ENCODE assay signal across 17 cellular contexts in the genomic region with DNA sequence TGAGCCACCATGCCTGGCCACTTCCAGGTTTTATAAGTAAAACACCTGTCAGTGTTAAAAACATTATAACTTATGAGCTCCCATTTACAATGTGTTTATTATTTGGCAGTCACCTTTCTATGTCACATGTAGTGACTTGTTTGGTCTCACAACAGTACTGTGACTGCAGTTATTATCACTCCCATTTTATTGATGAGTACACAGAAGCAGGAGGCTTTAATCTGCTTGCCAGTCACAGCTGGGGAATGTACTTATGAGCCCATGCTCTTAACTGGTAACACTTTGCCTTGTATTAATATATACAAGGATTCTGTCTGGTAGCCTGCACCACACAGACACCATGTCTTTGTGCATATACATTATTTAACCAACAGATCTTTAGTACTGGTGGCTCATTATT. TPM values are rescaled to one million over a fixed set of nuclear protein-coding genes. Genes with fewer than 3 reads are reported as not detected.
DNase-seq lines count a peak whose midpoint lies in the region; ATAC-seq and TF ChIP-seq lines count a peak whose summit lies in the region.
"Had no signal": no experiment of that assay in that cellular context is flagged by ENCODE, and none has a peak within 500 bp of the region (broad histone marks: within the 10 kb centered on the region; RNA-seq: fewer than 3 reads in every experiment).

No MANE protein-coding gene starts in this region.

- no peaks in the 10 kb centered on the region for H3K36me3 Mint-ChIP-seq in GM23338 (ENCODE audit: low read depth)
- no peaks in the 10 kb centered on the region for H3K36me3 Mint-ChIP-seq in central memory CD8-positive, alpha-beta T cell (ENCODE audit: insufficient read depth)
- H3K36me3 Mint-ChIP-seq: CD8-positive, alpha-beta T cell had no signal

- no peaks in the 10 kb centered on the region for H3F3A ChIP-seq in GM23338 (replicated peaks; ENCODE audit: low read depth)

- H4K5ac ChIP-seq in IMR-90 (ENCODE audit: low read depth, low read length): no peak overlapping the region

- H2AK9ac ChIP-seq in IMR-90 (replicated peaks; ENCODE audit: low read depth, low read length, poor library complexity): no peak overlapping the region

- H2BK20ac ChIP-seq in IMR-90 (ENCODE audit: low read depth, low read length): no peak overlapping the region

- no peak for TF ChIP-seq RAD21 in IMR-90 (IDR thresholded peaks at IDR 0.05; ENCODE audit: low read length)

- no peak for DNase-seq in GM23338 (ENCODE audit: low spot score)
- no peak for DNase-seq in IMR-90
- DNase-seq in central memory CD8-positive, alpha-beta T cell (ENCODE audit: low spot score in 2 of 2): no peak
- DNase-seq in mucosa of descending colon: no peak
- DNase-seq in esophagus muscularis mucosa (ENCODE audit: extremely low spot score): no peak
- no peak for DNase-seq in NCI-H2171 treated with DMSO at 0.1 percent for 48 hours (lab: John Stamatoyannopoulos, UW)
- DNase-seq: CD8-positive, alpha-beta T cell; COR-L47; DMS153; DMS79 treated with DMSO at 0.1 percent for 48 hours; EL; HCEC 1CT; HFFc6 had no signal

- H2AK5ac ChIP-seq in IMR-90 (ENCODE audit: low read depth, low read length): no peak overlapping the region

- no peaks in the 10 kb centered on the region for H3K79me1 ChIP-seq in IMR-90 (ENCODE audit: low read depth in 1 of 2, low read length in 2 of 2)

- no peak overlapping the region for H3K27ac ChIP-seq in GM23338 (ENCODE audit: low read depth)
- no peak overlapping the region for H3K27ac ChIP-seq in IMR-90 (ENCODE audit: insufficient read depth, low read length)
- no peak overlapping the region for H3K27ac ChIP-seq in esophagus muscularis mucosa (replicated peaks in 1 of 4)
- H3K27ac ChIP-seq: A549, HL-60 had no signal

- TF ChIP-seq CTCF in GM23338 (conservative IDR thresholded peaks at IDR 0.05; ENCODE audit: low read depth in 2 of 2) (no peak), IMR-90 (conservative IDR thresholded peaks at IDR 0.05; ENCODE audit: low read depth, low read length) (no peak), mucosa of descending colon (IDR thresholded peaks at IDR 0.05) (no peak), esophagus muscularis mucosa (IDR thresholded peaks at IDR 0.05) (no peak)

- POLR2A ChIA-PET in IMR-90 (lab: Charles Lee; ENCODE audit: unreplicated experiment): no interaction called here

- no peak overlapping the region for H3K18ac ChIP-seq in IMR-90 (ENCODE audit: low read depth, low read length)

- no peaks in the 10 kb centered on the region for H3K4me1 Mint-ChIP-seq in GM23338
- H3K4me1 Mint-ChIP-seq in central memory CD8-positive, alpha-beta T cell: no peaks in the 10 kb centered on the region

- H3K4me3 ChIP-seq in GM23338: no peak overlapping the region
- no peak overlapping the region for H3K4me3 ChIP-seq in IMR-90 (ENCODE audit: insufficient read depth, low read depth, low read length)
- H3K4me3 ChIP-seq in mucosa of descending colon: no peak overlapping the region
- H3K4me3 ChIP-seq in esophagus muscularis mucosa: no peak overlapping the region
- H3K4me3 ChIP-seq: A549 had no signal

- no peak overlapping the region for H3K4me2 ChIP-seq in GM23338
- H3K4me2 ChIP-seq in IMR-90 (ENCODE audit: low read depth, low read length): no peak overlapping the region
- H3K4me2 ChIP-seq: A549 had no signal

- H4K20me1 ChIP-seq in GM23338 (replicated peaks; ENCODE audit: insufficient read depth) (no peaks in the 10 kb centered on the region), IMR-90 (ENCODE audit: insufficient read depth, low read length) (no peaks in the 10 kb centered on the region)

- H3K9me1 ChIP-seq in IMR-90 (ENCODE audit: insufficient read depth, low read length): no peaks in the 10 kb centered on the region

- H3K56ac ChIP-seq in IMR-90 (ENCODE audit: extremely low read depth, insufficient read depth, low read length): no peak overlapping the region

- no peak for TF ChIP-seq POLR2A in IMR-90 (IDR thresholded peaks at IDR 0.05; ENCODE audit: low read depth, low read length)
- no peak for TF ChIP-seq POLR2A in esophagus muscularis mucosa (IDR thresholded peaks at IDR 0.05; ENCODE audit: low read depth)

- H2AFZ ChIP-seq in GM23338 (peak overlapping the region; percentile 47; the same call in 1 of the 2 replicates), IMR-90 (replicated peaks; ENCODE audit: low read length, poor library complexity) (no peak overlapping the region)

- H2BK5ac ChIP-seq in IMR-90 (ENCODE audit: low read depth, low read length, poor library complexity, severe bottlenecking): no peak overlapping the region

- in situ Hi-C loops in IMR-90 (cut with MboI; ENCODE audit: low sequenced_read_pairs): no loop called here

- H3K36me3 ChIP-seq in GM23338 (ENCODE audit: insufficient read depth): no peaks in the 10 kb centered on the region
- no peaks in the 10 kb centered on the region for H3K36me3 ChIP-seq in IMR-90 (ENCODE audit: control insufficient read depth, insufficient read depth, low read length)
- H3K36me3 ChIP-seq in mucosa of descending colon (ENCODE audit: low read depth): no peaks in the 10 kb centered on the region
- no peaks in the 10 kb centered on the region for H3K36me3 ChIP-seq in esophagus muscularis mucosa

- BruUV-seq in IMR-90 (replicated peaks; lab: Mats Ljungman, UMichigan): no TSS peak

- H4K8ac ChIP-seq in IMR-90 (ENCODE audit: low read depth in 2 of 2, low read length in 2 of 2): no peak overlapping the region

- no peak overlapping the region for H4K91ac ChIP-seq in IMR-90 (ENCODE audit: insufficient read depth, low read depth, low read length)

- no peak overlapping the region for H3K27ac Mint-ChIP-seq in GM23338
- peak overlapping the region; percentile 9 for H3K27ac Mint-ChIP-seq in central memory CD8-positive, alpha-beta T cell (ENCODE audit: low read depth)
- H3K27ac Mint-ChIP-seq: CD14-positive monocyte; CD8-positive, alpha-beta T cell; HFFc6 had no signal

- no peak overlapping the region for H3K4me3 Mint-ChIP-seq in GM23338
- no peak overlapping the region for H3K4me3 Mint-ChIP-seq in central memory CD8-positive, alpha-beta T cell
- H3K4me3 Mint-ChIP-seq: CD14-positive monocyte; CD8-positive, alpha-beta T cell; HFFc6 had no signal

- no peaks in the 10 kb centered on the region for H3K27me3 Mint-ChIP-seq in GM23338 (ENCODE audit: insufficient read depth, low read depth, poor library complexity)
- H3K27me3 Mint-ChIP-seq in central memory CD8-positive, alpha-beta T cell: peaks cover 9% of the 10 kb centered on the region

- H3K4ac ChIP-seq in IMR-90 (ENCODE audit: low read depth, low read length): no peak overlapping the region

- ATAC-seq in GM23338 (no peak), IMR-90 (ENCODE audit: low read depth) (no peak), mucosa of descending colon (peak; percentile 73), GM19395 (IDR thresholded peaks at IDR 0.05; ENCODE audit: unreplicated experiment) (no peak)
- ATAC-seq in central memory CD8-positive, alpha-beta T cell (replicated peaks; ENCODE audit: extremely low read depth, poor library complexity, severe bottlenecking): no peak
- ATAC-seq: A549; CD8-positive, alpha-beta T cell had no signal

- no peaks in the 10 kb centered on the region for H3K9me3 Mint-ChIP-seq in GM23338
- H3K9me3 Mint-ChIP-seq in central memory CD8-positive, alpha-beta T cell: no peaks in the 10 kb centered on the region
- H3K9me3 Mint-ChIP-seq: CD8-positive, alpha-beta T cell; HFFc6 had no signal

- no peak overlapping the region for H3K23ac ChIP-seq in IMR-90 (ENCODE audit: low read depth, low read length)

- no peak overlapping the region for H3K9ac ChIP-seq in IMR-90 (ENCODE audit: low read depth, low read length)

- H3K27me3 ChIP-seq in GM23338 (ENCODE audit: insufficient read depth) (no peaks in the 10 kb centered on the region), IMR-90 (ENCODE audit: control insufficient read depth, insufficient read depth, low read length) (no peaks in the 10 kb centered on the region), esophagus muscularis mucosa (no peaks in the 10 kb centered on the region)

- H3K4me1 ChIP-seq in GM23338 (ENCODE audit: insufficient read depth) (no peaks in the 10 kb centered on the region), IMR-90 (ENCODE audit: control insufficient read depth, insufficient read depth, low read length) (peaks cover 2% of the 10 kb centered on the region; the same call in 1 of the 2 replicates), mucosa of descending colon (ENCODE audit: low read depth) (no peaks in the 10 kb centered on the region), esophagus muscularis mucosa (no peaks in the 10 kb centered on the region)
- H3K4me1 ChIP-seq: A549 had no signal

- intact Hi-C loops in IMR-90 (cut with micrococcal nuclease): no loop called here
- intact Hi-C loops in mucosa of descending colon (cut with DNase I, micrococcal nuclease): no loop called here
- intact Hi-C loops in esophagus muscularis mucosa (cut with DNase I): no loop called here

- H2BK120ac ChIP-seq in IMR-90 (ENCODE audit: low read depth, low read length): no peak overlapping the region

- no peaks in the 10 kb centered on the region for H3K79me2 ChIP-seq in GM23338 (replicated peaks; ENCODE audit: insufficient read depth)

- H3K9me3 ChIP-seq in IMR-90 (ENCODE audit: control insufficient read depth, insufficient read depth, low read length) (no peaks in the 10 kb centered on the region), mucosa of descending colon (no peaks in the 10 kb centered on the region), esophagus muscularis mucosa (no peaks in the 10 kb centered on the region)
- H3K9me3 ChIP-seq: A549 had no signal

- H3K9me2 ChIP-seq in GM23338 (ENCODE audit: insufficient read depth): peaks cover 4% of the 10 kb centered on the region; the same call in 1 of the 2 replicates

- CTCF ChIA-PET in IMR-90 (lab: Yijun Ruan, JAX): interaction anchor here (0.6 kb wide), 1 partner anchor 187 kb away, joined by 3 read pairs; no protein-coding TSS in a partner anchor

- no peak overlapping the region for H3K14ac ChIP-seq in IMR-90 (replicated peaks; ENCODE audit: low read depth, low read length)

- dilution Hi-C loops in IMR-90 (cut with HindIII; ENCODE audit: low sequenced_read_pairs, unreplicated experiment): no loop called here

- no peak for TF ChIP-seq EP300 in esophagus muscularis mucosa (IDR thresholded peaks at IDR 0.05)

- peak overlapping the region; percentile 61; the same call in 1 of the 3 replicates for H2BK15ac ChIP-seq in IMR-90 (ENCODE audit: low read depth, low read length)

TF ChIP-seq in GM23338, 12 proteins besides CTCF, POLR2A, EP300 and RAD21 (continues in another document):
- no peak for TF ChIP-seq CREB1 (CRISPR knock-in tag; IDR thresholded peaks at IDR 0.05; ENCODE audit: low read depth)
- TF ChIP-seq NANOG (IDR thresholded peaks at IDR 0.05; ENCODE audit: borderline replicate concordance): no peak

TF ChIP-seq in IMR-90, 13 proteins besides CTCF, POLR2A, EP300 and RAD21 (continues in another document):
- TF ChIP-seq RFX5 (IDR thresholded peaks at IDR 0.05; ENCODE audit: low read depth, low read length): no peak

RNA-seq across cellular contexts. Expression of a gene that starts 31.1 kb away (rescaled TPM):
- total RNA-seq in GM23338 (2014; rRNA removed; shearing (Covaris generic)): 41.2 and 41.4 TPM in 2 replicates
- polyA plus RNA-seq in GM23338 (2016; fragmentation: Nextera tagmentation; extraction: Ambion mirVana): 18.4 and 18.9 TPM in 2 replicates
- total RNA-seq in IMR-90 (2012; rRNA removed): 108 and 132 TPM in 2 replicates
- 19.6 and 23.1 TPM in 2 replicates for polyA plus RNA-seq in IMR-90 (2012; rRNA removed)
- polyA plus RNA-seq in IMR-90 (2012; cell fraction: cytosol; rRNA removed): 8.3 and 11.9 TPM in 2 replicates
- 7.9 and 44.3 TPM in 2 replicates for polyA plus RNA-seq in IMR-90 (2012; cell fraction: nucleus; rRNA removed; ENCODE audit: low replicate concordance)
- 100 to 1,000 TPM in 1 of 3 donors, 10 to 100 TPM in 2; 54.0 to 107 (median 57.2) TPM for total RNA-seq in mucosa of descending colon
- total RNA-seq in esophagus muscularis mucosa: 10 to 100 TPM; 43.8 to 86.3 (median 50.9) TPM
